In genomic region chr14:88521818-88522217, GRCh38 we compare ENCODE assay signal across 28 cellular contexts. TPM values are rescaled to one million over a fixed set of nuclear protein-coding genes. Genes with fewer than 3 reads are reported as not detected.
DNase-seq lines count a peak whose midpoint lies in the region; ATAC-seq, FAIRE-seq and TF ChIP-seq lines count a peak whose summit lies in the region.
"Had no signal": no experiment of that assay in that cellular context is flagged by ENCODE, and none has a peak within 500 bp of the region (broad histone marks: within the 10 kb centered on the region; RNA-seq: fewer than 3 reads in every experiment).

No MANE protein-coding gene starts in this region.

- no peak for DNase-seq in SK-N-SH
- DNase-seq in K562 (ENCODE audit: extremely low read depth in 1 of 4, low spot score in 3 of 4): no peak
- peak; percentile 50 for DNase-seq in iris pigment epithelial cell (ENCODE audit: low read depth)
- no peak for DNase-seq in upper lobe of left lung
- no peak for DNase-seq in activated effector memory CD4-positive, alpha-beta T cell treated with Interleukin-2 at 50 U/mL for 16 hours
- DNase-seq in NCI-H774 (lab: John Stamatoyannopoulos, UW): no peak
- DNase-seq: activated CD4-positive, alpha-beta T cell treated with anti-CD3 and anti-CD28 coated beads for 36 hours; activated naive CD4-positive, alpha-beta T cell treated with anti-CD3 and anti-CD28 coated beads, Interleukin-2, amount 10 ng/mL, durations not matched to agents 7 days and 5 days; activated T-cell treated with anti-CD3 and anti-CD28 coated beads, Interleukin-2, amount 50 U/mL, for 72 hours; cortex of kidney; heart left ventricle; KG1; left ventricle myocardium inferior; midbrain; NCI-H1092; NCI-H1930; NCI-H82; right lobe of liver; stimulated activated CD4-positive, alpha-beta T cell treated with anti-CD3 and anti-CD28 coated beads, Interleukin-15, amount 100 ng/mL, for 24 hours; upper lobe of right lung had no signal

- TF ChIP-seq POLR2A in K562 (conservative IDR thresholded peaks at IDR 0.05) (no peak), upper lobe of left lung (IDR thresholded peaks at IDR 0.05) (no peak)

- no peak overlapping the region for H2AFZ ChIP-seq in SK-N-SH (ENCODE audit: low read depth)
- no peak overlapping the region for H2AFZ ChIP-seq in K562 (ENCODE audit: low read depth, low read length)

- H3K4me3 ChIP-seq in SK-N-SH (ENCODE audit: low read depth in 2 of 2, low read length in 1 of 2) (no peak overlapping the region), K562 (no peak overlapping the region), upper lobe of left lung (no peak overlapping the region)
- H3K4me3 ChIP-seq: BLaER1, heart left ventricle, left ventricle myocardium inferior, right lobe of liver, upper lobe of right lung had no signal

- H3K9ac ChIP-seq in SK-N-SH (no peak overlapping the region), K562 (ENCODE audit: insufficient read depth in 1 of 2, low read depth in 2 of 2, low read length in 2 of 2) (no peak overlapping the region)
- H3K9ac ChIP-seq: BLaER1 had no signal

- no TSS peak for BruUV-seq in K562 (replicated peaks; lab: Mats Ljungman, UMichigan)

- POLR2A ChIA-PET in SK-N-SH (lab: Yijun Ruan, JAX) (interaction anchor here (0.8 kb wide), 1 partner anchor 12 kb away, joined by 3 read pairs; no protein-coding TSS in a partner anchor), K562 (lab: Yijun Ruan, JAX) (no interaction called here)

- 65% methylated on average over 3 of the region's 3 CpGs for WGBS in SK-N-SH (ENCODE audit: low lambda C conversion rate)
- WGBS in K562 (ENCODE audit: insufficient coverage, low coverage, missing lambda C conversion rate): 21% methylated on average over 3 of the region's 3 CpGs
- 69 to 75% methylated on average over 3 of the region's 3 CpGs for WGBS in upper lobe of left lung, 2 donors

- H3K4me1 ChIP-seq in SK-N-SH (ENCODE audit: control insufficient read depth in 1 of 2, insufficient read depth in 2 of 2, low read depth in 1 of 2, low read length in 1 of 2): no peaks in the 10 kb centered on the region; a peak in 1 of 4 replicates
- H3K4me1 ChIP-seq in K562 (replicated peaks in 1 of 2; ENCODE audit: control insufficient read depth in 2 of 2, insufficient read depth in 2 of 2, low read length in 2 of 2): no peaks in the 10 kb centered on the region
- peaks cover 0 to 14% (median 9%) of the 10 kb centered on the region in 4 donors for H3K4me1 ChIP-seq in upper lobe of left lung
- H3K4me1 ChIP-seq: BLaER1, upper lobe of right lung had no signal

- H3K9me3 ChIP-seq in SK-N-SH (no peaks in the 10 kb centered on the region), K562 (replicated peaks; ENCODE audit: control insufficient read depth, insufficient read depth, low read depth, low read length) (no peaks in the 10 kb centered on the region), upper lobe of left lung (no peaks in the 10 kb centered on the region)
- H3K9me3 ChIP-seq: BLaER1, left ventricle myocardium inferior, right lobe of liver, upper lobe of right lung had no signal

- H3K36me3 ChIP-seq in SK-N-SH (replicated peaks in 1 of 2; ENCODE audit: control insufficient read depth in 1 of 2, insufficient read depth in 2 of 2, low read length in 1 of 2) (peaks cover 3 to 6% of the 10 kb centered on the region in 2 experiments), K562 (ENCODE audit: control insufficient read depth, insufficient read depth, low read length) (no peaks in the 10 kb centered on the region), upper lobe of left lung (peaks cover 0 to 4% (median 1%) of the 10 kb centered on the region in 4 donors)
- H3K36me3 ChIP-seq: BLaER1, right lobe of liver, upper lobe of right lung had no signal

- H3K9me1 ChIP-seq in K562 (ENCODE audit: control insufficient read depth, insufficient read depth, low read length): no peaks in the 10 kb centered on the region

- peaks cover 3% of the 10 kb centered on the region for H4K20me1 ChIP-seq in SK-N-SH (ENCODE audit: insufficient read depth)
- H4K20me1 ChIP-seq in K562 (replicated peaks; ENCODE audit: control insufficient read depth, insufficient read depth, low read length): no peaks in the 10 kb centered on the region
- H4K20me1 ChIP-seq: BLaER1 had no signal

- no peak overlapping the region for H3K4me2 ChIP-seq in SK-N-SH
- H3K4me2 ChIP-seq in K562 (ENCODE audit: insufficient read depth, low read length): no peak overlapping the region
- H3K4me2 ChIP-seq: BLaER1 had no signal

- H3K9me2 ChIP-seq in SK-N-SH: no peaks in the 10 kb centered on the region

- no peak for TF ChIP-seq RAD21 in SK-N-SH (IDR thresholded peaks at IDR 0.05; ENCODE audit: low read length)
- no peak for TF ChIP-seq RAD21 in K562 (CRISPR knock-in tag; conservative IDR thresholded peaks at IDR 0.05 in 1 of 2, IDR thresholded peaks at IDR 0.05 in 1 of 2)

- intact Hi-C loops in K562 (cut with micrococcal nuclease): no loop called here

- H3K79me2 ChIP-seq in SK-N-SH (ENCODE audit: insufficient read depth) (peaks cover 56% of the 10 kb centered on the region), K562 (ENCODE audit: control insufficient read depth, insufficient read depth, low read length) (no peaks in the 10 kb centered on the region)

- FAIRE-seq in K562 (lab: Jason Lieb, UNC): no peak
- FAIRE-seq: A204.1, endometrium, H54 had no signal

- ATAC-seq in SK-N-SH treated with all-trans-retinoic acid at 6 μM for 48 hours (no peak), K562 (no peak), upper lobe of left lung (ENCODE audit: low FRiP score in 2 of 2) (no peak), GM19324 (IDR thresholded peaks at IDR 0.05; ENCODE audit: low FRiP score, unreplicated experiment) (no peak)
- ATAC-seq: activated CD4-positive, alpha-beta T cell treated with anti-CD3 and anti-CD28 coated beads for 36 hours; activated T-cell treated with anti-CD3 and anti-CD28 coated beads, Interleukin-2, amount 50 U/mL, for 72 hours; heart left ventricle; Right ventricle myocardium inferior had no signal

- TF ChIP-seq CTCF in SK-N-SH (IDR thresholded peaks at IDR 0.05) (no peak), K562 (IDR thresholded peaks at IDR 0.05 in 2 of 3, conservative IDR thresholded peaks at IDR 0.05 in 1 of 3; ENCODE audit: insufficient read depth in 2 of 3, low read depth in 1 of 3, low read length in 3 of 3) (no peak), upper lobe of left lung (IDR thresholded peaks at IDR 0.05) (no peak)

- CTCF ChIA-PET in SK-N-SH (lab: Yijun Ruan, JAX): no interaction called here
- CTCF ChIA-PET in K562 (lab: Yijun Ruan, JAX; ENCODE audit: low intra/inter-chr PET ratio): no interaction called here

- TF ChIP-seq EP300 in SK-N-SH (IDR thresholded peaks at IDR 0.05; ENCODE audit: borderline replicate concordance in 1 of 2, low read depth in 1 of 2, low read length in 1 of 2): no peak
- no peak for TF ChIP-seq EP300 in K562 (IDR thresholded peaks at IDR 0.05; ENCODE audit: low read length)
- no peak for TF ChIP-seq EP300 in upper lobe of left lung (IDR thresholded peaks at IDR 0.05)

- H3K27ac ChIP-seq in SK-N-SH (ENCODE audit: low read depth in 2 of 2, low read length in 1 of 2) (peak overlapping the region in 1 of 2 experiments; percentile 16; a peak in 1 of 4 replicates), K562 (ENCODE audit: extremely low read depth, low read depth, low read length) (no peak overlapping the region), upper lobe of left lung (peak overlapping the region in 3 of 4 donors; percentile 14 to 41 (median 35))
- H3K27ac ChIP-seq: BLaER1, heart left ventricle, left ventricle myocardium inferior, right lobe of liver, upper lobe of right lung had no signal

- in situ Hi-C loops in K562 (cut with MboI): no loop called here

- H3F3A ChIP-seq in SK-N-SH (replicated peaks; ENCODE audit: insufficient read depth): peaks cover 5% of the 10 kb centered on the region

- no peaks in the 10 kb centered on the region for H3K27me3 ChIP-seq in SK-N-SH (ENCODE audit: insufficient read depth)
- H3K27me3 ChIP-seq in K562 (ENCODE audit: control insufficient read depth in 2 of 2, insufficient read depth in 2 of 2, low read length in 2 of 2): no peaks in the 10 kb centered on the region
- no peaks in the 10 kb centered on the region for H3K27me3 ChIP-seq in upper lobe of left lung
- H3K27me3 ChIP-seq: BLaER1, heart left ventricle, right lobe of liver, upper lobe of right lung had no signal

RNA-seq across cellular contexts. Expression of gene PTPN21, which starts 33.0 kb away (rescaled TPM):
- polyA plus RNA-seq in SK-N-SH (2012; rRNA removed): 5.6 and 6.5 TPM in 2 replicates
- 4.8 and 5.2 TPM in 2 replicates for polyA plus RNA-seq in SK-N-SH (2012; cell fraction: cytosol; rRNA removed)
- polyA plus RNA-seq in SK-N-SH (2012; cell fraction: nucleus; rRNA removed): 11.9 and 15.9 TPM in 2 replicates
- total RNA-seq in K562 (2011; cell fraction: chromatin; rRNA removed; ENCODE audit: low replicate concordance): 3.2 and 3.4 TPM in 2 replicates
- total RNA-seq in K562 (2011; cell fraction: nucleolus; rRNA removed): 1.3 and 1.7 TPM in 2 replicates
- total RNA-seq in K562 (2011; cell fraction: nucleoplasm; rRNA removed): 2.1 and 2.6 TPM in 2 replicates
- 1.3 and 1.6 TPM in 2 replicates for total RNA-seq in K562 (2014; rRNA removed)
- 0.45 and 0.55 TPM in 2 replicates for total RNA-seq in K562 (2014; rRNA removed; fragmentation: Illumina TruSeq; extraction: Trizol)
- total RNA-seq in K562 (2015; rRNA removed; fragmentation: Illumina TruSeq; extraction: Trizol): 0.60 and 0.94 TPM in 2 replicates
- total RNA-seq in K562 (2021): 1.9 and 2.2 TPM in 2 replicates
- 0.79 and 1.2 TPM in 2 replicates for polyA plus RNA-seq in K562 (2011; rRNA removed)
- 0.62 and 0.64 TPM in 2 replicates for polyA plus RNA-seq in K562 (2011; cell fraction: cytosol; rRNA removed)
- polyA plus RNA-seq in K562 (2011; cell fraction: nucleus; rRNA removed): 3.7 and 4.2 TPM in 2 replicates
- 0.48 and 0.87 TPM in 2 replicates for polyA plus RNA-seq in K562 (2012)
- polyA plus RNA-seq in K562 (2014; fragmentation: Illumina TruSeq; extraction: Trizol): 1.1 and 1.2 TPM in 2 replicates
- polyA plus RNA-seq in K562 (2014; fragmentation: Nextera tagmentation; extraction: Ambion mirVana): under 1 TPM; 0.06 to 0.22 TPM
- 0.62 and 1.6 TPM in 2 replicates for polyA plus RNA-seq in K562 (2014; rRNA removed)
- polyA minus RNA-seq in K562 (2011; rRNA and poly(A)+ RNA removed): 1.4 and 2.2 TPM in 2 replicates
- polyA minus RNA-seq in K562 (2011; cell fraction: cytosol; rRNA and poly(A)+ RNA removed): 0.29 and 1.0 TPM in 2 replicates
- 1.2 and 2.9 TPM in 2 replicates for polyA minus RNA-seq in K562 (2011; cell fraction: nucleus; rRNA and poly(A)+ RNA removed)
- total RNA-seq in upper lobe of left lung: 10 to 100 TPM; 37.7 to 58.7 (median 47.4) TPM
- total RNA-seq: OCI-LY7 had no signal

RNA-seq across cellular contexts. Expression of gene ZC3H14, which starts 41.0 kb away (rescaled TPM):
- polyA plus RNA-seq in SK-N-SH (2012; rRNA removed) (61.5 and 79.0 TPM in 2 replicates), K562 (2011; rRNA removed) (108 and 109 TPM in 2 replicates), K562 (2014; fragmentation: Illumina TruSeq; extraction: Trizol) (59.7 and 71.8 TPM in 2 replicates), K562 (2014; fragmentation: Nextera tagmentation; extraction: Ambion mirVana) (10 to 100 TPM; 21.1 to 31.1 TPM), K562 (2014; rRNA removed) (30.9 and 37.3 TPM in 2 replicates)
- polyA plus RNA-seq in SK-N-SH (2012; cell fraction: cytosol; rRNA removed): 63.6 and 69.0 TPM in 2 replicates
- 72.5 and 106 TPM in 2 replicates for polyA plus RNA-seq in SK-N-SH (2012; cell fraction: nucleus; rRNA removed)
- total RNA-seq in K562 (2011; cell fraction: chromatin; rRNA removed; ENCODE audit: low replicate concordance): 59.5 and 89.2 TPM in 2 replicates
- 21.0 and 25.5 TPM in 2 replicates for total RNA-seq in K562 (2011; cell fraction: nucleolus; rRNA removed)
- total RNA-seq in K562 (2011; cell fraction: nucleoplasm; rRNA removed): 28.9 and 29.3 TPM in 2 replicates
- total RNA-seq in K562 (2014; rRNA removed) (38.0 and 40.4 TPM in 2 replicates), K562 (2014; rRNA removed; fragmentation: Illumina TruSeq; extraction: Trizol) (51.0 and 55.0 TPM in 2 replicates), K562 (2015; rRNA removed; fragmentation: Illumina TruSeq; extraction: Trizol) (57.0 and 63.3 TPM in 2 replicates), K562 (2021) (38.4 and 45.3 TPM in 2 replicates), upper lobe of left lung (100 to 1,000 TPM in 1 of 6 donors, 10 to 100 TPM in 5; 48.4 to 101 (median 65.3) TPM)
- 51.7 and 58.2 TPM in 2 replicates for polyA plus RNA-seq in K562 (2011; cell fraction: cytosol; rRNA removed)
- polyA plus RNA-seq in K562 (2011; cell fraction: nucleus; rRNA removed): 95.6 and 117 TPM in 2 replicates
- polyA plus RNA-seq in K562 (2012): 29.8 and 38.9 TPM in 2 replicates
- polyA minus RNA-seq in K562 (2011; rRNA and poly(A)+ RNA removed): 137 and 139 TPM in 2 replicates
- polyA minus RNA-seq in K562 (2011; cell fraction: cytosol; rRNA and poly(A)+ RNA removed): 39.8 and 46.9 TPM in 2 replicates
- 11.4 and 27.1 TPM in 2 replicates for polyA minus RNA-seq in K562 (2011; cell fraction: nucleus; rRNA and poly(A)+ RNA removed)

Comparison
In these comparisons a context has a peak if more than half of its experiments do, and no peak if none do; other contexts are left out.
1. RNA of gene PTPN21, which starts 33.0 kb away (total RNA-seq): 37.7 to 58.7 TPM in upper lobe of left lung; 0.45 to 3.4 TPM in K562; every median in the first group is over 4 times any median in the second.